In genomic region chr11:406796-407650, GRCh38 we compare ENCODE assay signal across 8 cellular contexts. TPM values are rescaled to one million over a fixed set of nuclear protein-coding genes. Genes with fewer than 3 reads are reported as not detected.
DNase-seq lines count a peak whose midpoint lies in the region; TF ChIP-seq lines count a peak whose summit lies in the region.

No MANE protein-coding gene starts in this region.

- intact Hi-C loops in lower leg skin (cut with DNase I; ENCODE audit: low total_unique reads), result loop anchor here (10.0 kb wide), 1 partner anchor 98 kb away; the partner anchor contains the start of gene RNH1

- WGBS in lower leg skin, 2 donors, result 2 to 17% methylated on average over 11 to 32 of the region's 91 CpGs

- no peak overlapping the region for H3K4me3 ChIP-seq in NB4 (ENCODE audit: low read depth, low read length)
- peak overlapping the region; percentile 23 for H3K4me3 ChIP-seq in lower leg skin (ENCODE audit: low read depth, poor library complexity, severe bottlenecking)

- no peak for TF ChIP-seq CTCF in NB4 (IDR thresholded peaks at IDR 0.05; ENCODE audit: low read depth, low read length)
- TF ChIP-seq CTCF in lower leg skin (IDR thresholded peaks at IDR 0.05), result no peak

- no peak for TF ChIP-seq POLR2A in NB4 (IDR thresholded peaks at IDR 0.05; ENCODE audit: extremely low read depth, insufficient read length)
- no peak for TF ChIP-seq POLR2A in lower leg skin (IDR thresholded peaks at IDR 0.05)

- DNase-seq in ELR (ENCODE audit: low read depth), result peak; percentile 87
- peak; percentile 66 for DNase-seq in HCEC 1CT
- DNase-seq in NB4 (ENCODE audit: low read depth), result peak; percentile 91
- DNase-seq in activated CD4-positive, alpha-beta T cell treated with anti-CD3 and anti-CD28 coated beads for 48 hours, result peak; percentile 90
- DNase-seq in dermis microvascular lymphatic vessel endothelial cell (ENCODE audit: low read depth in 2 of 2), result peak; percentile 33 to 71
- peak; percentile 77 to 95 for DNase-seq in lower leg skin (ENCODE audit: low spot score in 2 of 2)
- peak; percentile 69 to 84 (median 80) for DNase-seq in stimulated activated CD4-positive, alpha-beta T cell treated with anti-CD3 and anti-CD28 coated beads, TNF-alpha, amount 100 ng/mL, for 48 hours (ENCODE audit: low read depth in 3 of 3)
- no peak for DNase-seq in NCI-H1092 treated with DMSO at 0.1 percent for 48 hours (lab: John Stamatoyannopoulos, UW)

RNA-seq across cellular contexts. Expression of gene SIGIRR, which starts 7.8 kb away (rescaled TPM):
- total RNA-seq in dermis microvascular lymphatic vessel endothelial cell, result 33.6 and 44.0 TPM in 2 replicates
- 10 to 100 TPM; 15.1 to 23.2 (median 19.0) TPM for total RNA-seq in lower leg skin

RNA-seq across cellular contexts. Expression of gene PKP3, which starts 13.0 kb away (rescaled TPM):
- 0.38 and 0.39 TPM in 2 replicates for total RNA-seq in dermis microvascular lymphatic vessel endothelial cell
- 100 to 1,000 TPM; 612 to 880 (median 754) TPM for total RNA-seq in lower leg skin

RNA-seq across cellular contexts. Expression of gene ANO9, which starts 34.8 kb away (rescaled TPM):
- total RNA-seq in dermis microvascular lymphatic vessel endothelial cell (1.4 and 2.7 TPM in 2 replicates), lower leg skin (100 to 1,000 TPM in 2 of 4 donors, 10 to 100 TPM in 2; 55.7 to 116 (median 92.1) TPM)

RNA-seq across cellular contexts. Expression of gene B4GALNT4, which starts 37.7 kb away (rescaled TPM):
- total RNA-seq in dermis microvascular lymphatic vessel endothelial cell (0.51 and 0.89 TPM in 2 replicates), lower leg skin (10 to 100 TPM in 1 of 4 donors, 1 to 10 TPM in 3; 1.8 to 20.0 (median 5.0) TPM)

RNA-seq across cellular contexts. Expression of gene PTDSS2, which starts 43.1 kb away (rescaled TPM):
- 19.4 and 40.2 TPM in 2 replicates for total RNA-seq in dermis microvascular lymphatic vessel endothelial cell
- 100 to 1,000 TPM in 1 of 4 donors, 10 to 100 TPM in 3; 35.0 to 108 (median 38.7) TPM for total RNA-seq in lower leg skin

Comparison
In these comparisons a context has a peak if more than half of its experiments do, and no peak if none do; other contexts are left out.
1. RNA of gene PKP3, which starts 13.0 kb away (total RNA-seq): 612 to 880 TPM in lower leg skin; 0.38 to 0.39 TPM in dermis microvascular lymphatic vessel endothelial cell; every median in the first group is over 100 times any median in the second.
2. RNA of gene ANO9, which starts 34.8 kb away (total RNA-seq): 55.7 to 116 TPM in lower leg skin; 1.4 to 2.7 TPM in dermis microvascular lymphatic vessel endothelial cell; every median in the first group is over 10 times any median in the second.